ENCODE assay signal across 14 cellular contexts in the genomic region with DNA sequence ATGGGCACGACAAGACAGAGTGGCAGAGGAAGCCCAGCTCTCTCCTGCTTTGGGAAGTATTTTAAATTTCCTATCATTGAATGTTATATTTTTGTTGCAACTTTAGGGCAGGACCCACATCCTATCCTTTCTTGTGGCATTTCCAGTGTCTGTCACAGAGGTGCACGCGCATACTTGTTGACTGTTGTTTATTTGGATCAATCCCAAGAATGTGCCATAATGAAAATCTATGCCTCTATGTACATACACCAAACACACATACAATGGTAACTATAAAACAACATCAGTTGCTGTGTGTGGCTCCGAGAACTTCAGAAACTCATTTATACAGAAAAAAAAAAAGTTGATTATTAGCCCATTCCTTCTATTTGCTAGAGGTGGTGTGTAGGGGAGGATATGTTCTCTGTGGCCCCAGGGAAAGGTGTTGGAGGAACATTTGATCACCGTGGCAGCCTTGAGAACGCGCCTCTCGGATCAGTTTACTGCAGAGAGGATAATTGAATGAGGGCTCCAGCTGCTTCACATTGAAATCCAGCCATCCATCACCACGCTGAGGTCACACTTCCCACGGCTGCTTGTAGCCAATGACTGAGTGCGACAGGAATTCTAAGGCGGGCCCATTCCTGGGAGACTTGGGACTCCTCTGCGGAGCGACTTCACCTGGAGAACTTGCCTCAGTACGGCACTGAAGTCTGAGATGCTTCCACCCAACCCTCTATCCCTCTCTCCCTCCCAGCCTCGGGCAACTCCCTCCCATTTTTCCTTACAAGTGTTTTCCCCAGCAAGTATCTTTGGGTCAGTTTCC. TPM values are rescaled to one million over a fixed set of nuclear protein-coding genes. Genes with fewer than 3 reads are reported as not detected.
DNase-seq lines count a peak whose midpoint lies in the region; ATAC-seq, FAIRE-seq and TF ChIP-seq lines count a peak whose summit lies in the region.
"Had no signal": no experiment of that assay in that cellular context is flagged by ENCODE, and none has a peak within 500 bp of the region (broad histone marks: within the 10 kb centered on the region; RNA-seq: fewer than 3 reads in every experiment).

No MANE protein-coding gene starts in this region.

- H3F3A ChIP-seq in neural progenitor cell (ENCODE audit: low read depth) = no peaks in the 10 kb centered on the region

- FAIRE-seq in bronchial epithelial cell (lab: Jason Lieb, UNC) = no peak

- H3K4me2 ChIP-seq in neural progenitor cell = peak overlapping the region; percentile 12
- H3K4me2 ChIP-seq: PC-9 had no signal

- H3K27ac Mint-ChIP-seq in neural progenitor cell = peak overlapping the region; percentile 72
- H3K27ac Mint-ChIP-seq: CD4-positive, alpha-beta T cell; naive thymus-derived CD4-positive, alpha-beta T cell had no signal

- no peak for TF ChIP-seq POLR2A in esophagus squamous epithelium (IDR thresholded peaks at IDR 0.05)

- H3K27me3 ChIP-seq in HUES48 (ENCODE audit: control insufficient read depth, insufficient read depth, low read length) = peaks cover 5% of the 10 kb centered on the region; the same call in 1 of the 2 replicates
- no peaks in the 10 kb centered on the region for H3K27me3 ChIP-seq in bronchial epithelial cell (ENCODE audit: control insufficient read depth, insufficient read depth, low read length)
- no peaks in the 10 kb centered on the region for H3K27me3 ChIP-seq in neural progenitor cell
- H3K27me3 ChIP-seq in esophagus squamous epithelium = no peaks in the 10 kb centered on the region

- peaks cover 53% of the 10 kb centered on the region for H3K4me1 Mint-ChIP-seq in neural progenitor cell
- H3K4me1 Mint-ChIP-seq: naive thymus-derived CD4-positive, alpha-beta T cell had no signal

- no peaks in the 10 kb centered on the region for H4K20me1 ChIP-seq in neural progenitor cell (ENCODE audit: low read depth)

- H3K9ac ChIP-seq in HUES48 (ENCODE audit: low read depth, low read length) = peak overlapping the region; percentile 21; the same call in 1 of the 2 replicates
- no peak overlapping the region for H3K9ac ChIP-seq in neural progenitor cell

- H3K4me3 Mint-ChIP-seq in neural progenitor cell = peak overlapping the region; percentile 68
- H3K4me3 Mint-ChIP-seq: CD4-positive, alpha-beta T cell; naive thymus-derived CD4-positive, alpha-beta T cell had no signal

- H3K9me3 ChIP-seq in HUES48 (ENCODE audit: control insufficient read depth, insufficient read depth, low read length) (no peaks in the 10 kb centered on the region), neural progenitor cell (ENCODE audit: low read depth) (no peaks in the 10 kb centered on the region), esophagus squamous epithelium (no peaks in the 10 kb centered on the region)

- no peaks in the 10 kb centered on the region for H3K36me3 ChIP-seq in HUES48 (ENCODE audit: control insufficient read depth, insufficient read depth, low read length)
- H3K36me3 ChIP-seq in bronchial epithelial cell (ENCODE audit: control insufficient read depth, insufficient read depth, low read length) = no peaks in the 10 kb centered on the region
- H3K36me3 ChIP-seq in neural progenitor cell = no peaks in the 10 kb centered on the region
- H3K36me3 ChIP-seq in esophagus squamous epithelium = no peaks in the 10 kb centered on the region

- intact Hi-C loops in esophagus squamous epithelium (cut with DNase I) = loop anchor here (10.0 kb wide), 1 partner anchor 1204 kb away; no protein-coding TSS in a partner anchor

- peaks cover 30% of the 10 kb centered on the region for H3K4me1 ChIP-seq in HUES48 (ENCODE audit: control insufficient read depth, insufficient read depth, low read length)
- H3K4me1 ChIP-seq in neural progenitor cell = peaks cover 4% of the 10 kb centered on the region
- peaks cover 0 to 4% (median 0%) of the 10 kb centered on the region in 3 donors for H3K4me1 ChIP-seq in esophagus squamous epithelium

- H3K4me3 ChIP-seq in HUES48 (ENCODE audit: low read depth, low read length) (peak overlapping the region; percentile 65), bronchial epithelial cell (ENCODE audit: low read depth, low read length) (no peak overlapping the region), neural progenitor cell (no peak overlapping the region), esophagus squamous epithelium (no peak overlapping the region)
- H3K4me3 ChIP-seq: PC-9 had no signal

- in situ Hi-C loops in GM13976 (cut with MboI; ENCODE audit: low sequenced_read_pairs, unreplicated experiment) = no loop called here

- WGBS in esophagus squamous epithelium, 2 donors = 20 to 38% methylated on average over 4 to 16 of the region's 16 CpGs

- no peaks in the 10 kb centered on the region for H3K79me2 ChIP-seq in neural progenitor cell (ENCODE audit: low read depth)

- H3K9me3 Mint-ChIP-seq in neural progenitor cell = peaks cover 3% of the 10 kb centered on the region
- H3K9me3 Mint-ChIP-seq: CD4-positive, alpha-beta T cell; naive thymus-derived CD4-positive, alpha-beta T cell had no signal

- H3K27me3 Mint-ChIP-seq in neural progenitor cell (ENCODE audit: insufficient read depth, low read depth) = peaks cover 5% of the 10 kb centered on the region

- H3K27ac ChIP-seq in HUES48 (ENCODE audit: low read depth, low read length) = peak overlapping the region; percentile 85
- H3K27ac ChIP-seq in neural progenitor cell = no peak overlapping the region
- H3K27ac ChIP-seq in esophagus squamous epithelium = no peak overlapping the region
- H3K27ac ChIP-seq: PC-9 had no signal

- no peak overlapping the region for H2AFZ ChIP-seq in neural progenitor cell (replicated peaks)
- H2AFZ ChIP-seq: PC-9 had no signal

- TF ChIP-seq CTCF in bronchial epithelial cell (IDR thresholded peaks at IDR 0.05; ENCODE audit: insufficient read depth, low read length, severe bottlenecking) (no peak), neural progenitor cell (IDR thresholded peaks at IDR 0.05) (no peak), GM13976 (IDR thresholded peaks at IDR 0.05; ENCODE audit: borderline replicate concordance, control extremely low read depth, extremely low read depth, insufficient read depth, missing control alignments) (no peak), esophagus squamous epithelium (IDR thresholded peaks at IDR 0.05) (no peak)

- ATAC-seq in HG03045 (IDR thresholded peaks at IDR 0.05; ENCODE audit: unreplicated experiment) = no peak
- ATAC-seq: naive thymus-derived CD4-positive, alpha-beta T cell had no signal

- no peaks in the 10 kb centered on the region for H3K36me3 Mint-ChIP-seq in neural progenitor cell
- H3K36me3 Mint-ChIP-seq: naive thymus-derived CD4-positive, alpha-beta T cell had no signal

- DNase-seq in NCI-H2171 treated with DMSO at 0.1 percent for 48 hours (lab: John Stamatoyannopoulos, UW) (peak; percentile 95), bronchial epithelial cell (ENCODE audit: low read depth) (peak; percentile 20), neural progenitor cell (ENCODE audit: low spot score) (peak; percentile 73), GM13976 (ENCODE audit: low spot score) (no peak), esophagus squamous epithelium (lab: John Stamatoyannopoulos, UW) (no peak)
- DNase-seq in activated CD8-positive, alpha-beta memory T cell treated with anti-CD3 and anti-CD28 coated beads for 24 hours = no peak
- DNase-seq: amygdala; CD4-positive, alpha-beta T cell; Kasumi-1; naive thymus-derived CD4-positive, alpha-beta T cell; PC-9 had no signal

RNA-seq across cellular contexts. Expression of a gene that starts 19.6 kb away (rescaled TPM):
- not detected in 2 replicates for total RNA-seq in bronchial epithelial cell
- not detected in 2 replicates for total RNA-seq in neural progenitor cell (ENCODE audit: low replicate concordance)
- not detected for total RNA-seq in esophagus squamous epithelium
- total RNA-seq: CD4-positive, alpha-beta T cell; naive thymus-derived CD4-positive, alpha-beta T cell; PC-9; T-helper 2 cell treated with Interferon-gamma antibody and Interleukin-4, amounts not matched to agents 100 ng/mL and 5 ng/mL, for 36 hours had no signal

Comparison
In these comparisons a context has a peak if more than half of its experiments do, and no peak if none do; other contexts are left out.
1. DNase-seq: peak in NCI-H2171 treated with DMSO at 0.1 percent for 48 hours (single experiment), bronchial epithelial cell (single experiment) and neural progenitor cell (single experiment); none in GM13976 (single experiment), esophagus squamous epithelium (single experiment) and activated CD8-positive, alpha-beta memory T cell treated with anti-CD3 and anti-CD28 coated beads for 24 hours (single experiment).